Comparison of ENCODE assay signal across 8 cellular contexts in the genomic region with DNA sequence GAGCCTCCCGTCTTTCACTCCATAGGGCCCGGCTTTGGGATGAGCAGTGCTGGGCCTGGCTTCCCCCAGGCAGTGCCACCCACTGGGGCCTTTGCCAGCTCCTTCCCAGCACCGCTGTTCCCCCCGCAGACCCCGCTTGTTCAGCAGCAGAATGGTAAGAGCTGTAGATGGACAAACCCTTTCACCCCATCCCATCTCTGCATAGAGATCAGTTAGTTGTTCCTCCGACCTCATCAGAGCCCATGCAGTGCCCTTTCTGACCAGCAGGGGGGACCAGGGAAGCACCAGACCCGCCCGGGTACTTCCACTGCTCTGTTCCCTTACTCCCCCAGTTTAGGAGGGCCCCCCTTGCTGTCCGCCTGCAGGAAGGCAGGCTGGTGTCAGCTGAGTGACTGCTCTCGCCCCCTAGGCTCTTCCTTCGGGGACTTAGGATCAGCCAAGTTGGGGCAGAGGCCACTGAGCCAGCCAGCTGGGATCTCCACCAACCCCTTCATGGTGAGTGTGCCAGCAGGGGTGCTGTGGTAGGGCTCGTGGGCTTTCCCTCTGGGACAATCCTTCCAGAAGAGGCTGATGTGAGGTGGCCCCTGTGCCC.
DNase-seq lines count a peak whose midpoint lies in the region; ATAC-seq and TF ChIP-seq lines count a peak whose summit lies in the region.

No MANE protein-coding gene starts in this region.

- ATAC-seq in HG03045 (IDR thresholded peaks at IDR 0.05; ENCODE audit: unreplicated experiment) (no peak), GM18873 (IDR thresholded peaks at IDR 0.05; ENCODE audit: low FRiP score, unreplicated experiment) (no peak)

- DNase-seq in GM12865 (ENCODE audit: low read depth): peak; percentile 81
- DNase-seq in LNCaP clone FGC (ENCODE audit: low read depth): no peak
- DNase-seq in T-helper 9 cell: peak; percentile 83
- DNase-seq in astrocyte of the cerebellum (ENCODE audit: low read depth): no peak
- peak; percentile 38 to 54 for DNase-seq in hippocampal formation (lab: John Stamatoyannopoulos, UW)
- peak; percentile 71 to 82 for DNase-seq in stimulated activated CD4-positive, alpha-beta T cell treated with anti-CD3 and anti-CD28 coated beads, Interleukin-15, amount 100 ng/mL, for 1 hour (ENCODE audit: low read depth in 1 of 2, low spot score in 1 of 2)

- H3K4me3 ChIP-seq in GM12865 (ENCODE audit: low read depth, low read length) (no peak overlapping the region), LNCaP clone FGC (ENCODE audit: low read depth, low read length) (no peak overlapping the region), astrocyte of the cerebellum (ENCODE audit: low read depth, low read length) (no peak overlapping the region)

- in situ Hi-C loops in astrocyte of the cerebellum (cut with HindIII; ENCODE audit: low sequenced_read_pairs): no loop called here

- TF ChIP-seq CTCF in GM12865 (IDR thresholded peaks at IDR 0.05; ENCODE audit: insufficient read depth, low read depth, low read length, missing control alignments): peak; percentile 96
- TF ChIP-seq CTCF in LNCaP clone FGC (IDR thresholded peaks at IDR 0.05; ENCODE audit: control insufficient read depth, extremely low read depth, insufficient read depth): peak; percentile 76
- TF ChIP-seq CTCF in astrocyte of the cerebellum (IDR thresholded peaks at IDR 0.05; ENCODE audit: low read depth, low read length, missing control alignments): peak; percentile 99

Comparison
In these comparisons a context has a peak if more than half of its experiments do, and no peak if none do; other contexts are left out.
1. DNase-seq: peak in GM12865 (single experiment), T-helper 9 cell (single experiment), hippocampal formation (2 of 2) and stimulated activated CD4-positive, alpha-beta T cell treated with anti-CD3 and anti-CD28 coated beads, Interleukin-15, amount 100 ng/mL, for 1 hour (2 of 2); none in LNCaP clone FGC (single experiment) and astrocyte of the cerebellum (single experiment).
2. Peak in every context shown above with its lines, with median percentiles within 50 percentile points of each other: CTCF ChIP-seq.